Comparison of ENCODE assay signal across 8 cellular contexts in the genomic region with DNA sequence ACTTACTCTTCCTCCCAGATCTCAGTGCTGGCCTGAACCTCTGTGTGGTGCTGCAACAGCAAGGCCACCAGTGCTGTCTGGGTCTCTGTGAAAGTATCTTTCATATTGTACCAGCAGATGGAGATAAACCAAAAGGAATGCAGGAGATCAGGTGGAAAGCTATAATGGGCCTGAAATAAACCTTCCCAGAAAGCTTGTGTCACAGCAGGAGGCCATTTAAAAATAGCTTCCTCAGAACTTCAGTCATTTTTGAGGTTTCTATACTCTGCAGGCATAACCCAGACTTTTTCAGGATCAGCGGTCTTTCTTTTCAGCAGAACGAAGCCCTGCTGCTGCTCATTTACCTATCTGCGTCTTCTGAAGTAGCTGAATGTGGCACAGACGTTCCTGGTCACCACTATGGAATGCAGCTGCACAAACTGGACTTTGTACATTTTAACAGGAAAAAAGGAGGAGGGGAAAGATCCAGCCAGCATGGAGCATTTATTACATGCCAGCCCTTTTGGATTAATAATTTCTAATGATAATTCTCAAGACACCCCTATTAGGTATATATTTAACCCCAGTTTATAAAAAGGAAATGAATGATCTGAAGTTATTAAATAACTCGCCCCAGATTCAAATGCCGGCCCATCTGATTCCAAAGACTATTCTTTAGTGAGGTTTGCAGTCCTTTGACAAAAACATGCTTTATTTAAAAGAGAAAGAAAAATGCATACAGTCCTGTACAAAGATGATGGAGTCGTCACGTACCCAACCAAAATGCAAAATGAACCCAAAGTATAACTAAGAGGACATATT.
DNase-seq lines count a peak whose midpoint lies in the region; ATAC-seq, FAIRE-seq and TF ChIP-seq lines count a peak whose summit lies in the region.

No MANE protein-coding gene starts in this region.

- H3K27ac ChIP-seq in K562 (ENCODE audit: extremely low read depth, low read depth, low read length) = no peak overlapping the region

- POLR2A ChIA-PET in K562 (lab: Yijun Ruan, JAX) = interaction anchor here (0.8 to 1.4 kb wide), 3 partner anchors 9 to 248 kb away, joined by 3 to 4 read pairs (median 4); a partner anchor contains a TSS

- DNase-seq in AG09309 (ENCODE audit: low read depth) (peak; percentile 71), GM04504 (ENCODE audit: low read depth) (peak; percentile 67), NCI-H526 (lab: John Stamatoyannopoulos, UW) (peak; percentile 52 to 67), K562 (ENCODE audit: extremely low read depth in 1 of 4, low spot score in 3 of 4) (peak; percentile 52 to 81 (median 64)), immature natural killer cell (no peak), smooth muscle cell of the brain vasculature (ENCODE audit: low read depth, low spot score) (peak; percentile 82)
- DNase-seq in activated CD4-positive, alpha-beta T cell treated with anti-CD3 and anti-CD28 coated beads for 48 hours = no peak

- TF ChIP-seq POLR2A in K562 (conservative IDR thresholded peaks at IDR 0.05) = no peak

- peak; percentile 93 for FAIRE-seq in K562 (lab: Jason Lieb, UNC)

- ATAC-seq in HG02973 (IDR thresholded peaks at IDR 0.05; ENCODE audit: unreplicated experiment) (peak; percentile 42), K562 (peak; percentile 95)

- H3K4me3 Mint-ChIP-seq in immature natural killer cell = no peak overlapping the region

- peak; percentile 94 to 95 for TF ChIP-seq RAD21 in K562 (CRISPR knock-in tag; conservative IDR thresholded peaks at IDR 0.05 in 1 of 2, IDR thresholded peaks at IDR 0.05 in 1 of 2)

- H3K4me1 ChIP-seq in K562 (replicated peaks in 1 of 2; ENCODE audit: control insufficient read depth in 2 of 2, insufficient read depth in 2 of 2, low read length in 2 of 2) = no peaks in the 10 kb centered on the region

- no peaks in the 10 kb centered on the region for H4K20me1 ChIP-seq in K562 (replicated peaks; ENCODE audit: control insufficient read depth, insufficient read depth, low read length)

- no TSS peak for BruUV-seq in K562 (replicated peaks; lab: Mats Ljungman, UMichigan)

- no peaks in the 10 kb centered on the region for H3K9me3 Mint-ChIP-seq in immature natural killer cell

- in situ Hi-C loops in K562 (cut with MboI) = loop anchor here (5.0 to 25.0 kb wide), 3 partner anchors 386 to 1316 kb away; no protein-coding TSS in a partner anchor

- no peaks in the 10 kb centered on the region for H3K79me2 ChIP-seq in K562 (ENCODE audit: control insufficient read depth, insufficient read depth, low read length)

- H3K36me3 Mint-ChIP-seq in immature natural killer cell = peaks cover 4 to 10% (median 8%) of the 10 kb centered on the region in 3 donors

- peaks cover 0 to 5% (median 2%) of the 10 kb centered on the region in 3 donors for H3K27me3 Mint-ChIP-seq in immature natural killer cell (ENCODE audit: low read depth in 3 of 3)

- 27% methylated on average over 8 of the region's 8 CpGs for WGBS in K562 (ENCODE audit: insufficient coverage, low coverage, missing lambda C conversion rate)

- no peak overlapping the region for H3K4me3 ChIP-seq in AG09309 (ENCODE audit: control insufficient read depth, low read depth, low read length)
- no peak overlapping the region for H3K4me3 ChIP-seq in K562

- peaks cover 5 to 10% of the 10 kb centered on the region in 2 donors for H3K4me1 Mint-ChIP-seq in immature natural killer cell

- peak overlapping the region; percentile 13; the same call in 1 of the 2 replicates for H3K4me2 ChIP-seq in K562 (ENCODE audit: insufficient read depth, low read length)

- CTCF ChIA-PET in K562 (lab: Yijun Ruan, JAX; ENCODE audit: low intra/inter-chr PET ratio) = interaction anchor here (0.7 to 2.7 kb wide), 7 partner anchors 189 to 479 kb away, joined by 3 to 21 read pairs (median 8); a partner anchor contains a TSS

- TF ChIP-seq EP300 in K562 (IDR thresholded peaks at IDR 0.05; ENCODE audit: low read length) = peak; percentile 18; the same call in 1 of the 2 replicates

- H3K36me3 ChIP-seq in K562 (ENCODE audit: control insufficient read depth, insufficient read depth, low read length) = no peaks in the 10 kb centered on the region

- no peaks in the 10 kb centered on the region for H3K9me1 ChIP-seq in K562 (ENCODE audit: control insufficient read depth, insufficient read depth, low read length)

- TF ChIP-seq CTCF in AG09309 (IDR thresholded peaks at IDR 0.05; ENCODE audit: control insufficient read depth, insufficient read depth, low read depth, low read length, missing control alignments) (peak; percentile 64), K562 (IDR thresholded peaks at IDR 0.05 in 2 of 3, conservative IDR thresholded peaks at IDR 0.05 in 1 of 3; ENCODE audit: insufficient read depth in 2 of 3, low read depth in 1 of 3, low read length in 3 of 3) (peak; percentile 71 to 94 (median 88))

- intact Hi-C loops in K562 (cut with micrococcal nuclease) = loop anchor here (1.0 to 10.0 kb wide), 9 partner anchors 172 to 1311 kb away; a partner anchor contains a TSS

- peak overlapping the region in 1 of 2 experiments; percentile 24; a peak in 1 of 4 replicates for H3K9ac ChIP-seq in K562 (ENCODE audit: insufficient read depth in 1 of 2, low read depth in 2 of 2, low read length in 2 of 2)

- no peaks in the 10 kb centered on the region for H3K27me3 ChIP-seq in K562 (ENCODE audit: control insufficient read depth in 2 of 2, insufficient read depth in 2 of 2, low read length in 2 of 2)

- H3K9me3 ChIP-seq in K562 (replicated peaks; ENCODE audit: control insufficient read depth, insufficient read depth, low read depth, low read length) = no peaks in the 10 kb centered on the region

- H3K27ac Mint-ChIP-seq in immature natural killer cell = peak overlapping the region in 5 of 6 donors; percentile 37 to 72 (median 53)

- H2AFZ ChIP-seq in K562 (ENCODE audit: low read depth, low read length) = peak overlapping the region; percentile 20

TF ChIP-seq in K562, 482 proteins besides CTCF, POLR2A, EP300 and RAD21 (continues in another document):
- TF ChIP-seq PTTG1 (tag; IDR thresholded peaks at IDR 0.05; ENCODE audit: low read depth) = no peak
- TF ChIP-seq XRCC5 (IDR thresholded peaks at IDR 0.05; ENCODE audit: low read depth, low read length) = 0 out of 2 replicates have a peak, but pooled peaks have one; percentile 38
- peak; percentile 62; the same call in 1 of the 2 replicates for TF ChIP-seq CC2D1A (IDR thresholded peaks at IDR 0.05)
- TF ChIP-seq TEAD4 (IDR thresholded peaks at IDR 0.05; ENCODE audit: low read length) = peak; percentile 50
- TF ChIP-seq TEAD4 (CRISPR knock-in tag; IDR thresholded peaks at IDR 0.05; ENCODE audit: borderline replicate concordance) = no peak
- TF ChIP-seq MED1 (CRISPR knock-in tag; IDR thresholded peaks at IDR 0.05; ENCODE audit: borderline replicate concordance) = no peak
- no peak for TF ChIP-seq KLF13 (tag; IDR thresholded peaks at IDR 0.05; ENCODE audit: borderline replicate concordance, low read depth)
- TF ChIP-seq, protein P1, sequence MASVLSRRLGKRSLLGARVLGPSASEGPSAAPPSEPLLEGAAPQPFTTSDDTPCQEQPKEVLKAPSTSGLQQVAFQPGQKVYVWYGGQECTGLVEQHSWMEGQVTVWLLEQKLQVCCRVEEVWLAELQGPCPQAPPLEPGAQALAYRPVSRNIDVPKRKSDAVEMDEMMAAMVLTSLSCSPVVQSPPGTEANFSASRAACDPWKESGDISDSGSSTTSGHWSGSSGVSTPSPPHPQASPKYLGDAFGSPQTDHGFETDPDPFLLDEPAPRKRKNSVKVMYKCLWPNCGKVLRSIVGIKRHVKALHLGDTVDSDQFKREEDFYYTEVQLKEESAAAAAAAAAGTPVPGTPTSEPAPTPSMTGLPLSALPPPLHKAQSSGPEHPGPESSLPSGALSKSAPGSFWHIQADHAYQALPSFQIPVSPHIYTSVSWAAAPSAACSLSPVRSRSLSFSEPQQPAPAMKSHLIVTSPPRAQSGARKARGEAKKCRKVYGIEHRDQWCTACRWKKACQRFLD (CRISPR knock-in tag; IDR thresholded peaks at IDR 0.05) = no peak
- TF ChIP-seq STAG1 (CRISPR knock-in tag; IDR thresholded peaks at IDR 0.05; ENCODE audit: borderline replicate concordance) = peak; percentile 74; the same call in 1 of the 2 replicates
- peak; percentile 40; the same call in 1 of the 2 replicates for TF ChIP-seq CTBP1 (IDR thresholded peaks at IDR 0.05; ENCODE audit: borderline replicate concordance)
- 0 out of 2 replicates have a peak, but pooled peaks have one; percentile 1 for TF ChIP-seq MAFK (IDR thresholded peaks at IDR 0.05; ENCODE audit: low read length)
- TF ChIP-seq SUPT5H (IDR thresholded peaks at IDR 0.05) = no peak
- no peak for TF ChIP-seq CBX2 (IDR thresholded peaks at IDR 0.05; ENCODE audit: insufficient read depth, low read length, poor library complexity, severe bottlenecking)
- peak; percentile 99 for TF ChIP-seq ZNF766 (CRISPR knock-in tag; conservative IDR thresholded peaks at IDR 0.05)
- TF ChIP-seq NR4A1 (CRISPR knock-in tag; IDR thresholded peaks at IDR 0.05) = no peak
- TF ChIP-seq NR4A1 (tag; IDR thresholded peaks at IDR 0.05) = no peak
- TF ChIP-seq, protein P2, sequence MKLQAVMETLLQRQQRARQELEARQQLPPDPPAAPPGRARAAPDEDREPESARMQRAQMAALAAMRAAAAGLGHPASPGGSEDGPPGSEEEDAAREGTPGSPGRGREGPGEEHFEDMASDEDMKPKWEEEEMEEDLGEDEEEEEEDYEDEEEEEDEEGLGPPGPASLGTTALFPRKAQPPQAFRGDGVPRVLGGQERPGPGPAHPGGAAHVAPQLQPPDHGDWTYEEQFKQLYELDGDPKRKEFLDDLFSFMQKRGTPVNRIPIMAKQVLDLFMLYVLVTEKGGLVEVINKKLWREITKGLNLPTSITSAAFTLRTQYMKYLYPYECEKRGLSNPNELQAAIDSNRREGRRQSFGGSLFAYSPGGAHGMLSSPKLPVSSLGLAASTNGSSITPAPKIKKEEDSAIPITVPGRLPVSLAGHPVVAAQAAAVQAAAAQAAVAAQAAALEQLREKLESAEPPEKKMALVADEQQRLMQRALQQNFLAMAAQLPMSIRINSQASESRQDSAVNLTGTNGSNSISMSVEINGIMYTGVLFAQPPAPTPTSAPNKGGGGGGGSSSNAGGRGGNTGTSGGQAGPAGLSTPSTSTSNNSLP (IDR thresholded peaks at IDR 0.05; ENCODE audit: borderline replicate concordance, low read depth, low read length) = 0 out of 2 replicates have a peak, but pooled peaks have one; percentile 18
- no peak for TF ChIP-seq ZBTB7A (IDR thresholded peaks at IDR 0.05; ENCODE audit: borderline replicate concordance, control insufficient read depth, low read depth, low read length)
- no peak for TF ChIP-seq ZNF79 (CRISPR knock-in tag; IDR thresholded peaks at IDR 0.05; ENCODE audit: low read depth)
- TF ChIP-seq KAT8 (IDR thresholded peaks at IDR 0.05; ENCODE audit: low read depth) = no peak
- peak; percentile 89 for TF ChIP-seq ARID2 (IDR thresholded peaks at IDR 0.05)

Comparison
In these comparisons a context has a peak if more than half of its experiments do, and no peak if none do; other contexts are left out.
1. DNase-seq: peak in AG09309 (single experiment), GM04504 (single experiment), NCI-H526 (2 of 2), K562 (4 of 4) and smooth muscle cell of the brain vasculature (single experiment); none in immature natural killer cell (0 of 3) and activated CD4-positive, alpha-beta T cell treated with anti-CD3 and anti-CD28 coated beads for 48 hours (single experiment).